Comparison of ENCODE assay signal across 9 cellular contexts in genomic region chr10:102112210-102112817, GRCh38. TPM values are rescaled to one million over a fixed set of nuclear protein-coding genes. Genes with fewer than 3 reads are reported as not detected.
A peak's percentile ranks its signal among the peaks of the same experiment; 100 is the strongest.
DNase-seq lines count a peak whose midpoint lies in the region; ATAC-seq and TF ChIP-seq lines count a peak whose summit lies in the region.
"Had no signal": no experiment of that assay in that cellular context is flagged by ENCODE, and none has a peak within 500 bp of the region (broad histone marks: within the 10 kb centered on the region; RNA-seq: fewer than 3 reads in every experiment).

No MANE protein-coding gene starts in this region.

- POLR2A ChIA-PET in activated B cell treated with CpG ODN at 0.5 μM for 24 hours (lab: Charles Lee) = no interaction called here

- H3K27me3 Mint-ChIP-seq in activated B cell treated with CpG ODN at 0.5 μM for 24 hours = no peaks in the 10 kb centered on the region

- DNase-seq in AG09319 (ENCODE audit: extremely low read depth, low read depth) (no peak), H7 (peak; percentile 79), activated B cell treated with CpG ODN at 0.5 μM for 24 hours (no peak), anterior cingulate cortex (lab: John Stamatoyannopoulos, UW) (no peak), GM13976 (ENCODE audit: low spot score) (no peak), cardiac septum (ENCODE audit: low spot score) (no peak)
- DNase-seq: activated CD8-positive, alpha-beta memory T cell treated with anti-CD3 and anti-CD28 coated beads, Interleukin-2, amount 50 U/mL, for 48 hours had no signal

- in situ Hi-C loops in GM13976 (cut with MboI; ENCODE audit: low sequenced_read_pairs, unreplicated experiment) = no loop called here

- peak overlapping the region; percentile 8 for H3K4me3 Mint-ChIP-seq in activated B cell treated with CpG ODN at 0.5 μM for 24 hours

- H3K4me3 ChIP-seq in H7 (ENCODE audit: insufficient read depth, low read depth, low read length) (no peak overlapping the region), iPS-15b (ENCODE audit: low read depth, low read length) (peak overlapping the region; percentile 71)

- intact Hi-C loops in activated B cell treated with CpG ODN at 0.5 μM for 24 hours (cut with micrococcal nuclease) = no loop called here
- intact Hi-C loops in cardiac septum (cut with DNase I) = no loop called here

- ATAC-seq in activated B cell treated with CpG ODN at 0.5 μM for 24 hours (ENCODE audit: low read depth) = no peak
- ATAC-seq in HG03139 (IDR thresholded peaks at IDR 0.05; ENCODE audit: unreplicated experiment) = no peak

- peaks cover 34% of the 10 kb centered on the region for H3K4me1 ChIP-seq in iPS-15b (ENCODE audit: control insufficient read depth, insufficient read depth, low read length)

- no peaks in the 10 kb centered on the region for H3K9me3 Mint-ChIP-seq in activated B cell treated with CpG ODN at 0.5 μM for 24 hours

- H3K36me3 ChIP-seq in H7 (replicated peaks; ENCODE audit: control insufficient read depth, insufficient read depth, low read length) (peaks cover 43% of the 10 kb centered on the region), iPS-15b (ENCODE audit: control insufficient read depth, insufficient read depth, low read length) (peaks cover 40% of the 10 kb centered on the region)

- H3K9me3 ChIP-seq in iPS-15b (ENCODE audit: control insufficient read depth, insufficient read depth, low read length) = no peaks in the 10 kb centered on the region

- peaks cover 41% of the 10 kb centered on the region for H3K36me3 Mint-ChIP-seq in activated B cell treated with CpG ODN at 0.5 μM for 24 hours (ENCODE audit: low read depth)

- no peaks in the 10 kb centered on the region for H3K27me3 ChIP-seq in H7 (ENCODE audit: control insufficient read depth, insufficient read depth, low read length)
- H3K27me3 ChIP-seq in iPS-15b (ENCODE audit: control insufficient read depth, insufficient read depth, low read length) = no peaks in the 10 kb centered on the region

- CTCF ChIA-PET in activated B cell treated with CpG ODN at 0.5 μM for 24 hours (lab: Charles Lee) = interaction anchor here (1.2 kb wide), 1 partner anchor 38 kb away, joined by 3 read pairs; no protein-coding TSS in a partner anchor

- H3K27ac Mint-ChIP-seq in activated B cell treated with CpG ODN at 0.5 μM for 24 hours = no peak overlapping the region

- TF ChIP-seq CTCF in AG09319 (IDR thresholded peaks at IDR 0.05; ENCODE audit: low read depth, low read length) = peak; percentile 10
- no peak for TF ChIP-seq CTCF in activated B cell treated with CpG ODN at 0.5 μM for 24 hours (IDR thresholded peaks at IDR 0.05)
- no peak for TF ChIP-seq CTCF in GM13976 (IDR thresholded peaks at IDR 0.05; ENCODE audit: borderline replicate concordance, control extremely low read depth, extremely low read depth, insufficient read depth, missing control alignments)

- peaks cover 39% of the 10 kb centered on the region for H3K4me1 Mint-ChIP-seq in activated B cell treated with CpG ODN at 0.5 μM for 24 hours

- no peak overlapping the region for H3K9ac ChIP-seq in iPS-15b (ENCODE audit: low read depth, low read length)

RNA-seq across cellular contexts. Expression of gene LDB1, which starts 7.9 kb away (rescaled TPM):
- 85.5 and 87.2 TPM in 2 replicates for total RNA-seq in H7 (2014; rRNA removed; shearing (Covaris generic))
- total RNA-seq in activated B cell treated with CpG ODN at 0.5 μM for 24 hours (54.0 and 61.9 TPM in 2 replicates), cardiac septum (53.6 TPM)

RNA-seq across cellular contexts. Expression of gene PPRC1, which starts 20.5 kb away (rescaled TPM):
- total RNA-seq in H7 (2014; rRNA removed; shearing (Covaris generic)) = 40.0 and 44.3 TPM in 2 replicates
- total RNA-seq in activated B cell treated with CpG ODN at 0.5 μM for 24 hours (65.1 and 77.2 TPM in 2 replicates), cardiac septum (23.8 TPM)

RNA-seq across cellular contexts. Expression of gene NOLC1, which starts 39.9 kb away (rescaled TPM):
- 83.6 and 87.1 TPM in 2 replicates for total RNA-seq in H7 (2014; rRNA removed; shearing (Covaris generic))
- total RNA-seq in activated B cell treated with CpG ODN at 0.5 μM for 24 hours (95.1 and 106 TPM in 2 replicates), cardiac septum (26.2 TPM)

RNA-seq across cellular contexts. Expression of gene HPS6, which starts 47.2 kb away (rescaled TPM):
- total RNA-seq in H7 (2014; rRNA removed; shearing (Covaris generic)) = 28.6 and 31.1 TPM in 2 replicates
- total RNA-seq in activated B cell treated with CpG ODN at 0.5 μM for 24 hours (22.8 and 23.0 TPM in 2 replicates), cardiac septum (12.1 TPM)

RNA-seq across cellular contexts. Expression of gene ARMH3, which starts 56.3 kb away (rescaled TPM):
- 4.4 and 4.5 TPM in 2 replicates for total RNA-seq in H7 (2014; rRNA removed; shearing (Covaris generic))
- total RNA-seq in activated B cell treated with CpG ODN at 0.5 μM for 24 hours (26.8 and 35.4 TPM in 2 replicates), cardiac septum (50.4 TPM)
